In genomic region chr5:32585122-32585445, GRCh38 we compare ENCODE assay signal across 8 cellular contexts. TPM values are rescaled to one million over a fixed set of nuclear protein-coding genes. Genes with fewer than 3 reads are reported as not detected.
A peak's percentile ranks its signal among the peaks of the same experiment; 100 is the strongest.
DNase-seq lines count a peak whose midpoint lies in the region; ATAC-seq and TF ChIP-seq lines count a peak whose summit lies in the region.

No MANE protein-coding gene starts in this region.

- no peaks in the 10 kb centered on the region for H3K79me2 ChIP-seq in Karpas-422 (ENCODE audit: low read length)

- ATAC-seq in HG03175 (IDR thresholded peaks at IDR 0.05; ENCODE audit: unreplicated experiment), result no peak
- no peak for ATAC-seq in HG02642 (IDR thresholded peaks at IDR 0.05; ENCODE audit: poor library complexity, unreplicated experiment)

- H3K36me3 Mint-ChIP-seq in nephron (ENCODE audit: low read depth), result peaks cover 13% of the 10 kb centered on the region

- H4K20me1 ChIP-seq in Karpas-422 (ENCODE audit: insufficient read depth, low read depth, low read length), result peaks cover 58% of the 10 kb centered on the region

- no peaks in the 10 kb centered on the region for H3K27me3 Mint-ChIP-seq in nephron (ENCODE audit: low read depth)

- no peaks in the 10 kb centered on the region for H3K9me2 ChIP-seq in Karpas-422 (replicated peaks; ENCODE audit: insufficient read depth, low read length)

- H3K9me3 ChIP-seq in BE2C, result no peaks in the 10 kb centered on the region
- no peaks in the 10 kb centered on the region for H3K9me3 ChIP-seq in Karpas-422 (ENCODE audit: low read length)

- H3K4me2 ChIP-seq in Karpas-422 (ENCODE audit: low read depth, low read length, poor library complexity, severe bottlenecking), result no peak overlapping the region

- DNase-seq in BE2C, result no peak
- no peak for DNase-seq in Karpas-422
- DNase-seq in coronary artery (ENCODE audit: low spot score), result no peak
- no peak for DNase-seq in ecto neural progenitor cell (ENCODE audit: low spot score)
- no peak for DNase-seq in NCI-H524 (lab: John Stamatoyannopoulos, UW)

- H3K4me3 ChIP-seq in BE2C (ENCODE audit: low read depth, low read length) (peak overlapping the region; percentile 88), Karpas-422 (ENCODE audit: low read length) (peak overlapping the region; percentile 88), coronary artery (peak overlapping the region; percentile 100)

- H3K4me3 Mint-ChIP-seq in nephron, result peak overlapping the region; percentile 94 to 98 (median 96)

- H2AFZ ChIP-seq in Karpas-422 (ENCODE audit: low read length), result no peak overlapping the region

- peaks cover 5% of the 10 kb centered on the region for H3K9me3 Mint-ChIP-seq in nephron

- H3K9ac ChIP-seq in Karpas-422 (ENCODE audit: low read length), result no peak overlapping the region

- H3K4me1 Mint-ChIP-seq in nephron, result peaks cover 32% of the 10 kb centered on the region

- H3K27ac ChIP-seq in Karpas-422 (ENCODE audit: low read length) (no peak overlapping the region), coronary artery (peak overlapping the region; percentile 96 to 100)

- TF ChIP-seq CTCF in BE2C (IDR thresholded peaks at IDR 0.05; ENCODE audit: low read depth, low read length) (no peak), coronary artery (IDR thresholded peaks at IDR 0.05) (no peak), nephron (IDR thresholded peaks at IDR 0.05; ENCODE audit: unreplicated experiment in 3 of 3) (no peak)

- H3K27me3 ChIP-seq in BE2C (no peaks in the 10 kb centered on the region), Karpas-422 (ENCODE audit: low read length) (no peaks in the 10 kb centered on the region)

- H3K4me1 ChIP-seq in BE2C, result peaks cover 4% of the 10 kb centered on the region; the same call in 1 of the 2 replicates
- H3K4me1 ChIP-seq in Karpas-422 (ENCODE audit: low read length), result peaks cover 66% of the 10 kb centered on the region

- H3K36me3 ChIP-seq in BE2C (peaks cover 19% of the 10 kb centered on the region), Karpas-422 (ENCODE audit: insufficient read depth, low read length) (no peaks in the 10 kb centered on the region; the same call in 1 of the 2 replicates)

- peak overlapping the region; percentile 93 to 99 (median 96) for H3K27ac Mint-ChIP-seq in nephron

RNA-seq across cellular contexts. Expression of gene SUB1, which starts 0.3 kb away (rescaled TPM):
- 149 TPM for polyA plus RNA-seq in BE2C (2012; ENCODE audit: insufficient read depth, insufficient read length, low read depth)
- 34.0 and 75.0 TPM in 2 replicates for total RNA-seq in Karpas-422 (2014; rRNA removed; shearing (Covaris generic); ENCODE audit: low replicate concordance)
